39 cellular contexts compared by ENCODE assay signal in the genomic region with DNA sequence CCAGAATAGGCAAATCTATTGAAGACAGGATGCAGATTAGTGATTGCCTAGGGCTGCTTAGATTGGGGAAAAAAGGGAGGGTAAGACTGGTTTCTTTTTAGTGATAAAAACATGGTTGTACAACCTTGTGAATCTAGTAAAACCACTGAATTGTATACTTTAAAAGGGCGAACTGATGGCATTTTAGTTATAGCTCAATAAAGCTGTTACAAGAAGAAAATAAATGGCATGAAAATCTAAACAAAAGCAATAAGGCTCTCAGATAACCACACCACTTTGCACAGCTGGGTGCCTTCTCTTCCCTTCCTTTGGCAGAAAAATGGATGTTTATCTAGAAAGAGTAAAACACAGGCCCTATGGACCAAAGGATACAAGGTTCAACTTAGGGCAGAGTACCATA.
"Had no signal": no experiment of that assay in that cellular context is flagged by ENCODE, and none has a peak within 500 bp of the region (broad histone marks: within the 10 kb centered on the region; RNA-seq: fewer than 3 reads in every experiment).

No MANE protein-coding gene starts in this region.

- H3K9me3 ChIP-seq: adrenal gland, ascending aorta, body of pancreas, breast epithelium had no signal

- H3K36me3 Mint-ChIP-seq: activated naive CD4-positive, alpha-beta T cell treated with anti-CD3 and anti-CD28 coated beads, Interleukin-2, amount 10 ng/mL, durations not matched to agents 7 days and 5 days; activated naive CD4-positive, alpha-beta T cell treated with anti-CD3 and anti-CD28 coated beads, Interleukin-2, amount 50 U/mL, for 72 hours; activated naive CD8-positive, alpha-beta T cell treated with anti-CD3 and anti-CD28 coated beads for 36 hours; activated naive CD8-positive, alpha-beta T cell treated with anti-CD3 and anti-CD28 coated beads, Interleukin-2, amount 10 ng/mL, durations not matched to agents 7 days and 5 days had no signal

- H3K27ac Mint-ChIP-seq: activated naive CD4-positive, alpha-beta T cell treated with anti-CD3 and anti-CD28 coated beads for 36 hours; activated naive CD4-positive, alpha-beta T cell treated with anti-CD3 and anti-CD28 coated beads, Interleukin-2, amount 10 ng/mL, durations not matched to agents 7 days and 5 days; activated naive CD4-positive, alpha-beta T cell treated with anti-CD3 and anti-CD28 coated beads, Interleukin-2, amount 50 U/mL, for 24 hours; activated naive CD4-positive, alpha-beta T cell treated with anti-CD3 and anti-CD28 coated beads, Interleukin-2, amount 50 U/mL, for 72 hours; activated naive CD8-positive, alpha-beta T cell; activated naive CD8-positive, alpha-beta T cell treated with anti-CD3 and anti-CD28 coated beads for 36 hours; activated naive CD8-positive, alpha-beta T cell treated with anti-CD3 and anti-CD28 coated beads, Interleukin-2, amount 10 ng/mL, durations not matched to agents 7 days and 5 days; activated naive CD8-positive, alpha-beta T cell treated with anti-CD3 and anti-CD28 coated beads, Interleukin-2, amount 50 U/mL, for 24 hours; activated T-cell treated with anti-CD3 and anti-CD28 coated beads, Interleukin-2, amount 50 U/mL, for 24 hours; activated T-cell treated with anti-CD3 and anti-CD28 coated beads, Interleukin-2, amount 50 U/mL, for 72 hours; activated T-helper 1 cell treated with anti-CD3 and anti-CD28 coated beads, Interleukin-12 subunit alpha, Interleukin-12 subunit beta, Interleukin-2, Interleukin-4 antibody, amounts not matched to agents 30 ng/mL and 10 ng/mL and 1 ng/mL, durations not matched to agents 14 hours and 24 hours and 36 hours; activated T-helper 17 cell treated with anti-CD3 and anti-CD28 coated beads, Interleukin-2, amount 50 U/mL, for 72 hours; activated T-helper 2 cell treated with anti-CD3 and anti-CD28 coated beads, Interferon-gamma antibody, Interleukin-2, Interleukin-4, amounts not matched to agents 10 μg/mL and 5 μg/mL and 100 μg/mL, durations not matched to agents 14 hours and 24 hours and 36 hours; brain had no signal

- H3K27me3 Mint-ChIP-seq: activated naive CD4-positive, alpha-beta T cell treated with anti-CD3 and anti-CD28 coated beads, Interleukin-2, amount 10 ng/mL, durations not matched to agents 7 days and 5 days; activated naive CD4-positive, alpha-beta T cell treated with anti-CD3 and anti-CD28 coated beads, Interleukin-2, amount 50 U/mL, for 24 hours; activated naive CD8-positive, alpha-beta T cell; activated naive CD8-positive, alpha-beta T cell treated with anti-CD3 and anti-CD28 coated beads for 36 hours; activated naive CD8-positive, alpha-beta T cell treated with anti-CD3 and anti-CD28 coated beads, Interleukin-2, amount 10 ng/mL, durations not matched to agents 7 days and 5 days; activated naive CD8-positive, alpha-beta T cell treated with anti-CD3 and anti-CD28 coated beads, Interleukin-2, amount 50 U/mL, for 24 hours; activated T-helper 17 cell treated with anti-CD3 and anti-CD28 coated beads, Interleukin-2, amount 50 U/mL, for 72 hours; brain; central memory CD8-positive, alpha-beta T cell had no signal

- H3K4me1 ChIP-seq: adrenal gland, ascending aorta, body of pancreas, breast epithelium had no signal

- FAIRE-seq: bronchial epithelial cell had no signal

- H3K36me3 ChIP-seq: adrenal gland, ascending aorta, brain microvascular endothelial cell, breast epithelium, cardiac muscle cell had no signal

- DNase-seq: activated effector memory CD4-positive, alpha-beta T cell treated with anti-CD3 and anti-CD28 coated beads, Interleukin-2, amount 50 U/mL, for 16 hours; activated effector memory CD4-positive, alpha-beta T cell treated with Interleukin-2 at 50 U/mL for 16 hours; activated gamma-delta T cell; activated gamma-delta T cell treated with Interleukin-2 at 50 U/mL for 16 hours; activated naive CD4-positive, alpha-beta T cell; activated naive CD4-positive, alpha-beta T cell treated with anti-CD3 and anti-CD28 coated beads for 36 hours; activated naive CD4-positive, alpha-beta T cell treated with anti-CD3 and anti-CD28 coated beads, Interleukin-2, amount 10 ng/mL, durations not matched to agents 7 days and 5 days; activated naive CD4-positive, alpha-beta T cell treated with anti-CD3 and anti-CD28 coated beads, Interleukin-2, amount 50 U/mL, for 16 hours; activated naive CD4-positive, alpha-beta T cell treated with Interleukin-2 at 50 U/mL for 16 hours; activated naive CD8-positive, alpha-beta T cell treated with anti-CD3 and anti-CD28 coated beads for 36 hours; activated naive CD8-positive, alpha-beta T cell treated with anti-CD3 and anti-CD28 coated beads, Interleukin-2, amount 10 ng/mL, durations not matched to agents 7 days and 5 days; activated naive CD8-positive, alpha-beta T cell treated with anti-CD3 and anti-CD28 coated beads, Interleukin-2, amount 50 U/mL, for 24 hours; activated T-cell treated with anti-CD3 and anti-CD28 coated beads, Interleukin-2, amount 50 U/mL, for 1 hour; activated T-cell treated with anti-CD3 and anti-CD28 coated beads, Interleukin-2, amount 50 U/mL, for 24 hours; activated T-cell treated with anti-CD3 and anti-CD28 coated beads, Interleukin-2, amount 50 U/mL, for 4 hours; activated T-cell treated with anti-CD3 and anti-CD28 coated beads, Interleukin-2, amount 50 U/mL, for 48 hours; activated T-cell treated with anti-CD3 and anti-CD28 coated beads, Interleukin-2, amount 50 U/mL, for 72 hours; adrenal gland; amniotic stem cell; amygdala; anterior cingulate cortex; aorta; body of pancreas; brain microvascular endothelial cell; caudate nucleus; central memory CD4-positive, alpha-beta T cell; cerebellar nuclear complex had no signal

- ATAC-seq: activated naive CD4-positive, alpha-beta T cell treated with anti-CD3 and anti-CD28 coated beads, Interleukin-2, amount 50 U/mL, for 72 hours; activated naive CD8-positive, alpha-beta T cell treated with anti-CD3 and anti-CD28 coated beads, Interleukin-2, amount 50 U/mL, for 24 hours; activated T-cell treated with anti-CD3 and anti-CD28 coated beads, Interleukin-2, amount 50 U/mL, for 4 hours; activated T-cell treated with anti-CD3 and anti-CD28 coated beads, Interleukin-2, amount 50 U/mL, for 72 hours; activated T-helper 17 cell treated with anti-CD3 and anti-CD28 coated beads, Interleukin-2, amount 50 U/mL, for 72 hours; body of pancreas had no signal

- H3K27ac ChIP-seq: adrenal gland, ascending aorta, body of pancreas, brain microvascular endothelial cell, breast epithelium, cardiac muscle cell had no signal

- H3K4me3 Mint-ChIP-seq: activated naive CD4-positive, alpha-beta T cell treated with anti-CD3 and anti-CD28 coated beads for 36 hours; activated naive CD4-positive, alpha-beta T cell treated with anti-CD3 and anti-CD28 coated beads, Interleukin-2, amount 10 ng/mL, durations not matched to agents 7 days and 5 days; activated naive CD4-positive, alpha-beta T cell treated with anti-CD3 and anti-CD28 coated beads, Interleukin-2, amount 50 U/mL, for 24 hours; activated naive CD8-positive, alpha-beta T cell; activated naive CD8-positive, alpha-beta T cell treated with anti-CD3 and anti-CD28 coated beads for 36 hours; activated naive CD8-positive, alpha-beta T cell treated with anti-CD3 and anti-CD28 coated beads, Interleukin-2, amount 10 ng/mL, durations not matched to agents 7 days and 5 days; activated naive CD8-positive, alpha-beta T cell treated with anti-CD3 and anti-CD28 coated beads, Interleukin-2, amount 50 U/mL, for 24 hours; activated T-cell treated with anti-CD3 and anti-CD28 coated beads, Interleukin-2, amount 50 U/mL, for 24 hours; activated T-cell treated with anti-CD3 and anti-CD28 coated beads, Interleukin-2, amount 50 U/mL, for 4 hours; activated T-cell treated with anti-CD3 and anti-CD28 coated beads, Interleukin-2, amount 50 U/mL, for 72 hours; activated T-helper 1 cell treated with anti-CD3 and anti-CD28 coated beads, Interleukin-12 subunit alpha, Interleukin-12 subunit beta, Interleukin-2, Interleukin-4 antibody, amounts not matched to agents 30 ng/mL and 10 ng/mL and 1 ng/mL, durations not matched to agents 14 hours and 24 hours and 36 hours; activated T-helper 17 cell treated with anti-CD3 and anti-CD28 coated beads, Interleukin-2, amount 50 U/mL, for 72 hours; brain; central memory CD8-positive, alpha-beta T cell had no signal

- H3K9me3 Mint-ChIP-seq: activated naive CD4-positive, alpha-beta T cell treated with anti-CD3 and anti-CD28 coated beads for 36 hours; activated naive CD4-positive, alpha-beta T cell treated with anti-CD3 and anti-CD28 coated beads, Interleukin-2, amount 10 ng/mL, durations not matched to agents 7 days and 5 days; activated naive CD4-positive, alpha-beta T cell treated with anti-CD3 and anti-CD28 coated beads, Interleukin-2, amount 50 U/mL, for 24 hours; activated naive CD8-positive, alpha-beta T cell treated with anti-CD3 and anti-CD28 coated beads, Interleukin-2, amount 10 ng/mL, durations not matched to agents 7 days and 5 days; activated T-cell treated with anti-CD3 and anti-CD28 coated beads, Interleukin-2, amount 50 U/mL, for 72 hours; activated T-helper 1 cell treated with anti-CD3 and anti-CD28 coated beads, Interleukin-12 subunit alpha, Interleukin-12 subunit beta, Interleukin-2, Interleukin-4 antibody, amounts not matched to agents 30 ng/mL and 10 ng/mL and 1 ng/mL, durations not matched to agents 14 hours and 24 hours and 36 hours; activated T-helper 17 cell treated with anti-CD3 and anti-CD28 coated beads, Interleukin-2, amount 50 U/mL, for 72 hours; activated T-helper 2 cell treated with anti-CD3 and anti-CD28 coated beads, Interferon-gamma antibody, Interleukin-2, Interleukin-4, amounts not matched to agents 10 μg/mL and 5 μg/mL and 100 μg/mL, durations not matched to agents 14 hours and 24 hours and 36 hours; central memory CD8-positive, alpha-beta T cell had no signal

- H3K4me3 ChIP-seq: adrenal gland, ascending aorta, body of pancreas, breast epithelium, cardiac muscle cell had no signal

- H3K4me1 Mint-ChIP-seq: activated naive CD4-positive, alpha-beta T cell treated with anti-CD3 and anti-CD28 coated beads, Interleukin-2, amount 10 ng/mL, durations not matched to agents 7 days and 5 days; activated naive CD4-positive, alpha-beta T cell treated with anti-CD3 and anti-CD28 coated beads, Interleukin-2, amount 50 U/mL, for 24 hours; activated naive CD8-positive, alpha-beta T cell treated with anti-CD3 and anti-CD28 coated beads for 36 hours; activated naive CD8-positive, alpha-beta T cell treated with anti-CD3 and anti-CD28 coated beads, Interleukin-2, amount 10 ng/mL, durations not matched to agents 7 days and 5 days; activated naive CD8-positive, alpha-beta T cell treated with anti-CD3 and anti-CD28 coated beads, Interleukin-2, amount 50 U/mL, for 24 hours; activated T-helper 17 cell treated with anti-CD3 and anti-CD28 coated beads, Interleukin-2, amount 50 U/mL, for 72 hours; brain; central memory CD8-positive, alpha-beta T cell had no signal

- H3K27me3 ChIP-seq: adrenal gland, ascending aorta, body of pancreas, brain microvascular endothelial cell, cardiac muscle cell had no signal
